ENCODE assay signal across 23 cellular contexts in the genomic region with DNA sequence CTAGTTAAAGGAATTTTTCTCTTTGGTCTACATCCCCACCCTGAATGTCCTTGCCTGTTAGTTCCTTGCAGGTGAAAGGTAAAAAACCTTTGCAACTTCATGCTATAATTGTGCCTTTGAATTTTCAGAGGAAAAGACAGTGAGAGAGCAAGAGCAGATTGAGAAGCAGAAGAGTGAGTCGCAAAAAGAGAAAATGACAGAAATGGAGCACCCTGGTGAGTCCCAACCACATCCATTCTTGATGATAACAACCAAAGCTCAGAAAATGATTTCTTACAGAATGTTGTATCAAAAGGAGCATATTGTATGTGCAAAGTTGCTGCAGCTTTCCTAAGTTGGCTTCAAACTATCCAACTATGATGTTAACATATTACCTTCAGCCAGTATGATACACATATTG.
DNase-seq lines count a peak whose midpoint lies in the region; ATAC-seq and TF ChIP-seq lines count a peak whose summit lies in the region.
"Had no signal": no experiment of that assay in that cellular context is flagged by ENCODE, and none has a peak within 500 bp of the region (broad histone marks: within the 10 kb centered on the region; RNA-seq: fewer than 3 reads in every experiment).

No MANE protein-coding gene starts in this region.

- TF ChIP-seq CTCF in astrocyte of the spinal cord (IDR thresholded peaks at IDR 0.05; ENCODE audit: low read depth, low read length) (no peak), nephron (IDR thresholded peaks at IDR 0.05; ENCODE audit: unreplicated experiment in 3 of 3) (no peak)

- in situ Hi-C loops in astrocyte of the spinal cord (cut with HindIII; ENCODE audit: low sequenced_read_pairs), result no loop called here

- H3K4me1 Mint-ChIP-seq in activated T-helper 17 cell treated with anti-CD3 and anti-CD28 coated beads, Interleukin-2, amount 50 U/mL, for 72 hours, result peaks cover 4% of the 10 kb centered on the region
- H3K4me1 Mint-ChIP-seq in nephron, result peaks cover 43% of the 10 kb centered on the region

- H3K4me3 Mint-ChIP-seq in activated T-helper 17 cell treated with anti-CD3 and anti-CD28 coated beads, Interleukin-2, amount 50 U/mL, for 72 hours, result no peak overlapping the region
- no peak overlapping the region for H3K4me3 Mint-ChIP-seq in nephron
- H3K4me3 Mint-ChIP-seq: CD14-positive monocyte; CD4-positive, alpha-beta memory T cell; CD8-positive, alpha-beta memory T cell had no signal

- peaks cover 5% of the 10 kb centered on the region for H3K36me3 Mint-ChIP-seq in activated T-helper 17 cell treated with anti-CD3 and anti-CD28 coated beads, Interleukin-2, amount 50 U/mL, for 72 hours (ENCODE audit: low read depth)
- H3K36me3 Mint-ChIP-seq in nephron (ENCODE audit: low read depth), result no peaks in the 10 kb centered on the region
- H3K36me3 Mint-ChIP-seq: CD14-positive monocyte; CD4-positive, alpha-beta memory T cell; CD4-positive, CD25-positive, alpha-beta regulatory T cell had no signal

- peak; percentile 46 for ATAC-seq in activated T-helper 17 cell treated with anti-CD3 and anti-CD28 coated beads, Interleukin-2, amount 50 U/mL, for 72 hours (replicated peaks)
- ATAC-seq in stimulated activated naive CD8-positive, alpha-beta T cell treated with anti-CD3 and anti-CD28 coated beads, Interleukin-15, Interleukin-2, amounts not matched to agents 100 U/mL and 50 U/mL, for 24 hours, result no peak
- ATAC-seq: GM12878 had no signal

- H3K9me3 Mint-ChIP-seq in activated T-helper 17 cell treated with anti-CD3 and anti-CD28 coated beads, Interleukin-2, amount 50 U/mL, for 72 hours, result no peaks in the 10 kb centered on the region
- H3K9me3 Mint-ChIP-seq in nephron, result no peaks in the 10 kb centered on the region
- H3K9me3 Mint-ChIP-seq: CD4-positive, alpha-beta memory T cell; CD4-positive, CD25-positive, alpha-beta regulatory T cell; CD8-positive, alpha-beta memory T cell had no signal

- no peak overlapping the region for H3K4me3 ChIP-seq in astrocyte of the spinal cord (ENCODE audit: low read depth, low read length)
- H3K4me3 ChIP-seq: BLaER1, GM12878 had no signal

- H3K27ac Mint-ChIP-seq in activated T-helper 17 cell treated with anti-CD3 and anti-CD28 coated beads, Interleukin-2, amount 50 U/mL, for 72 hours, result no peak overlapping the region
- peak overlapping the region in 2 of 3 experiments; percentile 52 to 82 for H3K27ac Mint-ChIP-seq in nephron
- H3K27ac Mint-ChIP-seq: CD14-positive monocyte; CD4-positive, alpha-beta memory T cell; CD4-positive, CD25-positive, alpha-beta regulatory T cell; CD8-positive, alpha-beta memory T cell had no signal

- DNase-seq in astrocyte of the spinal cord (ENCODE audit: low read depth, low spot score), result peak; percentile 29
- DNase-seq in T-helper 9 cell, result no peak
- DNase-seq in stimulated activated naive CD8-positive, alpha-beta T cell treated with anti-CD3 and anti-CD28 coated beads, Interleukin-15, Interleukin-2, amounts not matched to agents 100 U/mL and 50 U/mL, for 24 hours, result no peak
- DNase-seq: 8988T; ACHN; BE2C; C1 segment of cervical spinal cord; CD4-positive, alpha-beta memory T cell; CD4-positive, CD25-positive, alpha-beta regulatory T cell; CD8-positive, alpha-beta memory T cell; COR-L47; DMS 273 treated with DMSO at 0.1 percent for 48 hours; DMS153; DMS53; DMS79; DND-41; EL; GDM1 had no signal

- no peaks in the 10 kb centered on the region for H3K27me3 Mint-ChIP-seq in activated T-helper 17 cell treated with anti-CD3 and anti-CD28 coated beads, Interleukin-2, amount 50 U/mL, for 72 hours
- H3K27me3 Mint-ChIP-seq in nephron (ENCODE audit: low read depth), result no peaks in the 10 kb centered on the region
- H3K27me3 Mint-ChIP-seq: CD4-positive, alpha-beta memory T cell had no signal
